Comparison of ENCODE assay signal across 1 cellular context in the genomic region with DNA sequence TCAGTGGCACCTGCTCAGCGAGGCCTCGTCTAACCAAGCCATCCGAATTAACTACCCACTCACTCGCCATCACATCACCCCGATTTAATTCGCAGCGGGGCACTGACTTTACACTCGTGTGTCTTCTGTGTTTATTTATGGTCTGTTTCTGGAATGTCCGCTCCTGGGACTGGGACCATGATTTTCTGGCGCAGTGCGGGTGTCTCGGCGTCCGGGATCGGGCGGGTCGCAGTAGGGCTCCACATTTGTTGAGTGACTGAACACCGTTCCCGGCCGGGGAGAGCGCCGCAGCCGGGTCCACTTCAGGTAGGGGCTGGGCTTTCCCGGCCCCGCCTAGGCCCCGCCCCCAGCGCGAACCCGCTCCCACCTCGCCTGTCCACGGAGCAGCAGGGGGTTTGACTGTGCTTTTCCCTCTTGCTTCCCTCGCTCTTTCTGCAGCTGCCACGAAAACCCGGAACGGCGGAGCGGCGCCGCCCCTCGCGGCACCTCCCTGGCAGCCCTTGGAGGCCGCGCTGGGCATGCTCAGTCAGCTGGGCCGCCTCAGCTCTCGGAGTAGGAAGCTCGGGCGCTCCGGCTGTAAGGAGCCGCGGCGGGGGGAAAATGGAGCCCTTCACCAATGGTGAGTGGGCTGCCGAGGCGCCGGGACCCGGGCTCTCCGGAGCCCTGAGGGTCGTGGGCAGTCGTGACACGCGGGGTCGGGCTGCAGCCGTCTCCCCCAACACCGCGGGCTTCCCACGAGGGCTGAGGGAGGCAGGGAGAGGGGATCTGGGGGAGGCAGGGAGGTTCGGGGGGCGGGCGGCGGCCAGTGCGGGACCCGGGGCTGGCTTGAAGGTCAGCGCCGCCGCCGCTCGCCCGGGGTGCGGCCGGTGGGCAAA.
TF ChIP-seq lines count a peak whose summit lies in the region.

A gene (plus strand): TSS at position 525 of the 875 bp plus-strand sequence. CDS start 76 bp downstream, at position 601.

TF ChIP-seq in GM12878, 131 proteins besides CTCF, POLR2A, EP300 and RAD21 (continued from another document):
- TF ChIP-seq, protein P1, sequence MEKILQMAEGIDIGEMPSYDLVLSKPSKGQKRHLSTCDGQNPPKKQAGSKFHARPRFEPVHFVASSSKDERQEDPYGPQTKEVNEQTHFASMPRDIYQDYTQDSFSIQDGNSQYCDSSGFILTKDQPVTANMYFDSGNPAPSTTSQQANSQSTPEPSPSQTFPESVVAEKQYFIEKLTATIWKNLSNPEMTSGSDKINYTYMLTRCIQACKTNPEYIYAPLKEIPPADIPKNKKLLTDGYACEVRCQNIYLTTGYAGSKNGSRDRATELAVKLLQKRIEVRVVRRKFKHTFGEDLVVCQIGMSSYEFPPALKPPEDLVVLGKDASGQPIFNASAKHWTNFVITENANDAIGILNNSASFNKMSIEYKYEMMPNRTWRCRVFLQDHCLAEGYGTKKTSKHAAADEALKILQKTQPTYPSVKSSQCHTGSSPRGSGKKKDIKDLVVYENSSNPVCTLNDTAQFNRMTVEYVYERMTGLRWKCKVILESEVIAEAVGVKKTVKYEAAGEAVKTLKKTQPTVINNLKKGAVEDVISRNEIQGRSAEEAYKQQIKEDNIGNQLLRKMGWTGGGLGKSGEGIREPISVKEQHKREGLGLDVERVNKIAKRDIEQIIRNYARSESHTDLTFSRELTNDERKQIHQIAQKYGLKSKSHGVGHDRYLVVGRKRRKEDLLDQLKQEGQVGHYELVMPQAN (conservative IDR thresholded peaks at IDR 0.05): peak; percentile 77
- TF ChIP-seq IKZF1 (conservative IDR thresholded peaks at IDR 0.05) (peak; percentile 81), ZNF24 (IDR thresholded peaks at IDR 0.05) (no peak), TARDBP (IDR thresholded peaks at IDR 0.05; ENCODE audit: borderline replicate concordance) (0 out of 2 replicates have a peak, but pooled peaks have one; percentile 51), ASH2L (IDR thresholded peaks at IDR 0.05; ENCODE audit: borderline replicate concordance, low read depth) (no peak), KAT2A (conservative IDR thresholded peaks at IDR 0.05; ENCODE audit: control insufficient read depth, low read depth, low read length) (no peak), TCF3 (IDR thresholded peaks at IDR 0.05; ENCODE audit: borderline replicate concordance, insufficient read depth, low read depth, low read length) (peak; percentile 77), GATAD2B (conservative IDR thresholded peaks at IDR 0.05; ENCODE audit: low read depth) (peak; percentile 36; the same call in 1 of the 2 replicates), NR2F1 (conservative IDR thresholded peaks at IDR 0.05) (peak; percentile 55), RBBP5 (conservative IDR thresholded peaks at IDR 0.05) (no peak), MXI1 (IDR thresholded peaks at IDR 0.05; ENCODE audit: low read depth, low read length) (peak; percentile 65), BACH1 (IDR thresholded peaks at IDR 0.05; ENCODE audit: borderline replicate concordance) (no peak), ZSCAN29 (IDR thresholded peaks at IDR 0.05) (peak; percentile 88; the same call in 1 of the 2 replicates), YBX1 (IDR thresholded peaks at IDR 0.05) (no peak), TBL1XR1 (IDR thresholded peaks at IDR 0.05; ENCODE audit: low read depth, low read length) (0 out of 2 replicates have a peak, but pooled peaks have one; percentile 62), EGR1 (IDR thresholded peaks at IDR 0.05; ENCODE audit: borderline replicate concordance in 1 of 2, low read depth in 2 of 2, low read length in 2 of 2) (peak in 1 of 2 experiments; percentile 68; a peak in 1 of 3 replicates)
- TF ChIP-seq, protein P2, sequence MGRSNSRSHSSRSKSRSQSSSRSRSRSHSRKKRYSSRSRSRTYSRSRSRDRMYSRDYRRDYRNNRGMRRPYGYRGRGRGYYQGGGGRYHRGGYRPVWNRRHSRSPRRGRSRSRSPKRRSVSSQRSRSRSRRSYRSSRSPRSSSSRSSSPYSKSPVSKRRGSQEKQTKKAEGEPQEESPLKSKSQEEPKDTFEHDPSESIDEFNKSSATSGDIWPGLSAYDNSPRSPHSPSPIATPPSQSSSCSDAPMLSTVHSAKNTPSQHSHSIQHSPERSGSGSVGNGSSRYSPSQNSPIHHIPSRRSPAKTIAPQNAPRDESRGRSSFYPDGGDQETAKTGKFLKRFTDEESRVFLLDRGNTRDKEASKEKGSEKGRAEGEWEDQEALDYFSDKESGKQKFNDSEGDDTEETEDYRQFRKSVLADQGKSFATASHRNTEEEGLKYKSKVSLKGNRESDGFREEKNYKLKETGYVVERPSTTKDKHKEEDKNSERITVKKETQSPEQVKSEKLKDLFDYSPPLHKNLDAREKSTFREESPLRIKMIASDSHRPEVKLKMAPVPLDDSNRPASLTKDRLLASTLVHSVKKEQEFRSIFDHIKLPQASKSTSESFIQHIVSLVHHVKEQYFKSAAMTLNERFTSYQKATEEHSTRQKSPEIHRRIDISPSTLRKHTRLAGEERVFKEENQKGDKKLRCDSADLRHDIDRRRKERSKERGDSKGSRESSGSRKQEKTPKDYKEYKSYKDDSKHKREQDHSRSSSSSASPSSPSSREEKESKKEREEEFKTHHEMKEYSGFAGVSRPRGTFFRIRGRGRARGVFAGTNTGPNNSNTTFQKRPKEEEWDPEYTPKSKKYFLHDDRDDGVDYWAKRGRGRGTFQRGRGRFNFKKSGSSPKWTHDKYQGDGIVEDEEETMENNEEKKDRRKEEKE (IDR thresholded peaks at IDR 0.05): no peak
- TF ChIP-seq, protein P3, sequence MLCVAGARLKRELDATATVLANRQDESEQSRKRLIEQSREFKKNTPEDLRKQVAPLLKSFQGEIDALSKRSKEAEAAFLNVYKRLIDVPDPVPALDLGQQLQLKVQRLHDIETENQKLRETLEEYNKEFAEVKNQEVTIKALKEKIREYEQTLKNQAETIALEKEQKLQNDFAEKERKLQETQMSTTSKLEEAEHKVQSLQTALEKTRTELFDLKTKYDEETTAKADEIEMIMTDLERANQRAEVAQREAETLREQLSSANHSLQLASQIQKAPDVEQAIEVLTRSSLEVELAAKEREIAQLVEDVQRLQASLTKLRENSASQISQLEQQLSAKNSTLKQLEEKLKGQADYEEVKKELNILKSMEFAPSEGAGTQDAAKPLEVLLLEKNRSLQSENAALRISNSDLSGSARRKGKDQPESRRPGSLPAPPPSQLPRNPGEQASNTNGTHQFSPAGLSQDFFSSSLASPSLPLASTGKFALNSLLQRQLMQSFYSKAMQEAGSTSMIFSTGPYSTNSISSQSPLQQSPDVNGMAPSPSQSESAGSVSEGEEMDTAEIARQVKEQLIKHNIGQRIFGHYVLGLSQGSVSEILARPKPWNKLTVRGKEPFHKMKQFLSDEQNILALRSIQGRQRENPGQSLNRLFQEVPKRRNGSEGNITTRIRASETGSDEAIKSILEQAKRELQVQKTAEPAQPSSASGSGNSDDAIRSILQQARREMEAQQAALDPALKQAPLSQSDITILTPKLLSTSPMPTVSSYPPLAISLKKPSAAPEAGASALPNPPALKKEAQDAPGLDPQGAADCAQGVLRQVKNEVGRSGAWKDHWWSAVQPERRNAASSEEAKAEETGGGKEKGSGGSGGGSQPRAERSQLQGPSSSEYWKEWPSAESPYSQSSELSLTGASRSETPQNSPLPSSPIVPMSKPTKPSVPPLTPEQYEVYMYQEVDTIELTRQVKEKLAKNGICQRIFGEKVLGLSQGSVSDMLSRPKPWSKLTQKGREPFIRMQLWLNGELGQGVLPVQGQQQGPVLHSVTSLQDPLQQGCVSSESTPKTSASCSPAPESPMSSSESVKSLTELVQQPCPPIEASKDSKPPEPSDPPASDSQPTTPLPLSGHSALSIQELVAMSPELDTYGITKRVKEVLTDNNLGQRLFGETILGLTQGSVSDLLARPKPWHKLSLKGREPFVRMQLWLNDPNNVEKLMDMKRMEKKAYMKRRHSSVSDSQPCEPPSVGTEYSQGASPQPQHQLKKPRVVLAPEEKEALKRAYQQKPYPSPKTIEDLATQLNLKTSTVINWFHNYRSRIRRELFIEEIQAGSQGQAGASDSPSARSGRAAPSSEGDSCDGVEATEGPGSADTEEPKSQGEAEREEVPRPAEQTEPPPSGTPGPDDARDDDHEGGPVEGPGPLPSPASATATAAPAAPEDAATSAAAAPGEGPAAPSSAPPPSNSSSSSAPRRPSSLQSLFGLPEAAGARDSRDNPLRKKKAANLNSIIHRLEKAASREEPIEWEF (IDR thresholded peaks at IDR 0.05; ENCODE audit: insufficient replicate concordance, low read depth, low read length): no peak
- TF ChIP-seq, protein P4, sequence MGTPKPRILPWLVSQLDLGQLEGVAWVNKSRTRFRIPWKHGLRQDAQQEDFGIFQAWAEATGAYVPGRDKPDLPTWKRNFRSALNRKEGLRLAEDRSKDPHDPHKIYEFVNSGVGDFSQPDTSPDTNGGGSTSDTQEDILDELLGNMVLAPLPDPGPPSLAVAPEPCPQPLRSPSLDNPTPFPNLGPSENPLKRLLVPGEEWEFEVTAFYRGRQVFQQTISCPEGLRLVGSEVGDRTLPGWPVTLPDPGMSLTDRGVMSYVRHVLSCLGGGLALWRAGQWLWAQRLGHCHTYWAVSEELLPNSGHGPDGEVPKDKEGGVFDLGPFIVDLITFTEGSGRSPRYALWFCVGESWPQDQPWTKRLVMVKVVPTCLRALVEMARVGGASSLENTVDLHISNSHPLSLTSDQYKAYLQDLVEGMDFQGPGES (IDR thresholded peaks at IDR 0.05): no peak
